In the genomic region with DNA sequence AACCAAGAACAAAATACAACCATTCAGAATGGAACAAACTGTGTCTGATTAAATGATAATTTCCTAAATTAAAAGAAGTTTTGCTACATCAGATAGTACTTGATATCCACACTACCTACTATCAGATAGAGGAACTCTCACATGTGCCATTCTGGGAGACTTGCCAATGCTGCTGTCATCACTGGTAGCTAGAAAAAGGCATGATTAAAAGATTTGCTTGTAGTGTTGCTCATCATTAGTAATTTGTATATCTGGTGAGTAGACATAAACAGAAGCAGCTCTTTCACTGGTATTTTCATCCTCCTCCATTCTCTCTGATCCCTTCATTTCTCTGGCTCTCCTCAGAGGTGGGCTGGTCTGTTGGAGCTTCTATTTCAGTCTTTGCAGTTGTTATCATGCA, we compare ENCODE assay signal across 8 cellular contexts. TPM values are rescaled to one million over a fixed set of nuclear protein-coding genes. Genes with fewer than 3 reads are reported as not detected.
DNase-seq lines count a peak whose midpoint lies in the region; ATAC-seq, FAIRE-seq and TF ChIP-seq lines count a peak whose summit lies in the region.

No MANE protein-coding gene starts in this region.

- H3K27ac Mint-ChIP-seq in neural crest cell (ENCODE audit: unreplicated experiment): peak overlapping the region; percentile 89
- H3K27ac Mint-ChIP-seq in mesothelial cell of epicardium: no peak overlapping the region
- H3K27ac Mint-ChIP-seq in chondrocyte (ENCODE audit: unreplicated experiment): no peak overlapping the region

- no peak for ATAC-seq in GM21447 (IDR thresholded peaks at IDR 0.05; ENCODE audit: unreplicated experiment)

- H3K36me3 ChIP-seq in bronchial epithelial cell (ENCODE audit: control insufficient read depth, insufficient read depth, low read length): no peaks in the 10 kb centered on the region

- no peaks in the 10 kb centered on the region for H3K27me3 Mint-ChIP-seq in neural crest cell (ENCODE audit: low read depth)
- H3K27me3 Mint-ChIP-seq in mesothelial cell of epicardium (ENCODE audit: low read depth): no peaks in the 10 kb centered on the region
- H3K27me3 Mint-ChIP-seq in chondrocyte (ENCODE audit: low read depth): no peaks in the 10 kb centered on the region

- FAIRE-seq in bronchial epithelial cell (lab: Jason Lieb, UNC): no peak

- H3K4me3 Mint-ChIP-seq in neural crest cell (no peak overlapping the region), mesothelial cell of epicardium (no peak overlapping the region), chondrocyte (ENCODE audit: unreplicated experiment) (no peak overlapping the region)

- H3K4me3 ChIP-seq in NB4 (ENCODE audit: low read depth, low read length) (no peak overlapping the region), bronchial epithelial cell (ENCODE audit: low read depth, low read length) (no peak overlapping the region)

- TF ChIP-seq CTCF in NB4 (IDR thresholded peaks at IDR 0.05; ENCODE audit: low read depth, low read length): no peak
- no peak for TF ChIP-seq CTCF in bronchial epithelial cell (IDR thresholded peaks at IDR 0.05; ENCODE audit: insufficient read depth, low read length, severe bottlenecking)
- no peak for TF ChIP-seq CTCF in neural crest cell (conservative IDR thresholded peaks at IDR 0.05)
- TF ChIP-seq CTCF in mesothelial cell of epicardium (IDR thresholded peaks at IDR 0.05; ENCODE audit: unreplicated experiment): no peak
- no peak for TF ChIP-seq CTCF in chondrocyte (IDR thresholded peaks at IDR 0.05)

- H3K9me3 Mint-ChIP-seq in neural crest cell (peaks cover 5% of the 10 kb centered on the region), mesothelial cell of epicardium (peaks cover 7% of the 10 kb centered on the region), chondrocyte (ENCODE audit: low read depth) (no peaks in the 10 kb centered on the region)

- H3K27me3 ChIP-seq in bronchial epithelial cell (ENCODE audit: control insufficient read depth, insufficient read depth, low read length): no peaks in the 10 kb centered on the region

- TF ChIP-seq POLR2A in NB4 (IDR thresholded peaks at IDR 0.05; ENCODE audit: extremely low read depth, insufficient read length): no peak

- H3K4me1 Mint-ChIP-seq in neural crest cell (peaks cover 32% of the 10 kb centered on the region), mesothelial cell of epicardium (peaks cover 7% of the 10 kb centered on the region), chondrocyte (ENCODE audit: low read depth) (peaks cover 18% of the 10 kb centered on the region)

- peaks cover 3% of the 10 kb centered on the region for H3K36me3 Mint-ChIP-seq in neural crest cell (ENCODE audit: low read depth)
- H3K36me3 Mint-ChIP-seq in mesothelial cell of epicardium: peaks cover 5% of the 10 kb centered on the region
- no peaks in the 10 kb centered on the region for H3K36me3 Mint-ChIP-seq in chondrocyte (ENCODE audit: low read depth)

- DNase-seq in Daoy (ENCODE audit: low read depth) (peak; percentile 63), NB4 (ENCODE audit: low read depth) (peak; percentile 52), bronchial epithelial cell (ENCODE audit: low read depth) (peak; percentile 97), neural crest cell (ENCODE audit: low read depth, low spot score) (no peak), mesothelial cell of epicardium (ENCODE audit: low spot score in 2 of 2, unreplicated experiment in 2 of 2) (no peak), chondrocyte (ENCODE audit: low spot score) (no peak), NCI-H1694 treated with DMSO at 0.1 percent for 48 hours (lab: John Stamatoyannopoulos, UW) (no peak)

RNA-seq across cellular contexts. Expression of a gene that starts 56.0 kb away (rescaled TPM):
- 0.06 TPM in 1 of 2 replicates, not detected in the other for total RNA-seq in Daoy (2014; rRNA removed; shearing (Covaris generic))
- total RNA-seq in bronchial epithelial cell (3.2 and 3.3 TPM in 2 replicates), neural crest cell (125 and 134 TPM in 2 replicates), mesothelial cell of epicardium (39.1 to 42.0 TPM (median 41.8 TPM) in 3 replicates), chondrocyte (28.4 to 61.4 TPM (median 54.2 TPM) in 3 replicates)

Comparison
In these comparisons a context has a peak if more than half of its experiments do, and no peak if none do; other contexts are left out.
1. DNase-seq: peak in Daoy (single experiment), NB4 (single experiment) and bronchial epithelial cell (single experiment); none in neural crest cell (single experiment), mesothelial cell of epicardium (0 of 2), chondrocyte (single experiment) and NCI-H1694 treated with DMSO at 0.1 percent for 48 hours (single experiment).